Comparison of ENCODE assay signal across 8 cellular contexts in genomic region chr18:1585881-1586488, GRCh38.
DNase-seq lines count a peak whose midpoint lies in the region; ATAC-seq and TF ChIP-seq lines count a peak whose summit lies in the region.

No MANE protein-coding gene starts in this region.

- H3K9me2 ChIP-seq in SK-N-SH, result no peaks in the 10 kb centered on the region

- WGBS in SK-N-SH (ENCODE audit: low lambda C conversion rate), result 2% methylated on average over 7 of the region's 7 CpGs

- no peaks in the 10 kb centered on the region for H3K36me3 ChIP-seq in SK-N-SH (replicated peaks in 1 of 2; ENCODE audit: control insufficient read depth in 1 of 2, insufficient read depth in 2 of 2, low read length in 1 of 2)

- H3K4me3 Mint-ChIP-seq in CD4-positive, alpha-beta T cell, result no peak overlapping the region
- H3K4me3 Mint-ChIP-seq in activated T-cell treated with anti-CD3 and anti-CD28 coated beads, Interleukin-2, amount 50 U/mL, for 4 hours, result no peak overlapping the region

- no peaks in the 10 kb centered on the region for H3F3A ChIP-seq in SK-N-SH (replicated peaks; ENCODE audit: insufficient read depth)

- peak; percentile 52 for TF ChIP-seq RAD21 in SK-N-SH (IDR thresholded peaks at IDR 0.05; ENCODE audit: low read length)

- no peak overlapping the region for H3K27ac Mint-ChIP-seq in CD4-positive, alpha-beta T cell

- CTCF ChIA-PET in CD4-positive, alpha-beta T cell (lab: Charles Lee), result interaction anchor here (0.5 kb wide), 1 partner anchor 718 kb away, joined by 3 read pairs; no protein-coding TSS in a partner anchor
- CTCF ChIA-PET in SK-N-SH (lab: Yijun Ruan, JAX), result interaction anchor here (0.6 to 2.5 kb wide), 23 partner anchors 9 to 961 kb away, joined by 3 to 33 read pairs (median 4); no protein-coding TSS in a partner anchor

- no peaks in the 10 kb centered on the region for H3K79me2 ChIP-seq in SK-N-SH (ENCODE audit: insufficient read depth)

- H3K4me1 ChIP-seq in SK-N-SH (ENCODE audit: control insufficient read depth in 1 of 2, insufficient read depth in 2 of 2, low read depth in 1 of 2, low read length in 1 of 2), result no peaks in the 10 kb centered on the region

- no peaks in the 10 kb centered on the region for H3K9me3 Mint-ChIP-seq in CD4-positive, alpha-beta T cell
- no peaks in the 10 kb centered on the region for H3K9me3 Mint-ChIP-seq in activated T-cell treated with anti-CD3 and anti-CD28 coated beads, Interleukin-2, amount 50 U/mL, for 4 hours

- no peaks in the 10 kb centered on the region for H3K36me3 Mint-ChIP-seq in CD4-positive, alpha-beta T cell (ENCODE audit: low read depth)
- no peaks in the 10 kb centered on the region for H3K36me3 Mint-ChIP-seq in activated T-cell treated with anti-CD3 and anti-CD28 coated beads, Interleukin-2, amount 50 U/mL, for 4 hours (ENCODE audit: insufficient read depth)

- POLR2A ChIA-PET in CD4-positive, alpha-beta T cell (lab: Charles Lee), result no interaction called here
- POLR2A ChIA-PET in SK-N-SH (lab: Yijun Ruan, JAX), result no interaction called here

- H3K9me3 ChIP-seq in CD4-positive, alpha-beta T cell (ENCODE audit: control insufficient read depth, low read length), result no peaks in the 10 kb centered on the region
- H3K9me3 ChIP-seq in SK-N-SH, result no peaks in the 10 kb centered on the region

- H3K27ac ChIP-seq in CD4-positive, alpha-beta T cell (ENCODE audit: low read depth, low read length), result no peak overlapping the region
- no peak overlapping the region for H3K27ac ChIP-seq in SK-N-SH (ENCODE audit: low read depth in 2 of 2, low read length in 1 of 2)

- peak; percentile 62 for TF ChIP-seq CTCF in CD4-positive, alpha-beta T cell (IDR thresholded peaks at IDR 0.05)
- TF ChIP-seq CTCF in SK-N-SH (IDR thresholded peaks at IDR 0.05) (peak; percentile 70), fibroblast of villous mesenchyme (IDR thresholded peaks at IDR 0.05; ENCODE audit: insufficient read depth, low read depth, low read length) (peak; percentile 41)

- H3K27me3 Mint-ChIP-seq in CD4-positive, alpha-beta T cell, result peaks cover 28% of the 10 kb centered on the region
- peaks cover 5% of the 10 kb centered on the region for H3K27me3 Mint-ChIP-seq in activated T-cell treated with anti-CD3 and anti-CD28 coated beads, Interleukin-2, amount 50 U/mL, for 4 hours (ENCODE audit: low read depth)

- H3K4me1 Mint-ChIP-seq in CD4-positive, alpha-beta T cell (ENCODE audit: low read depth), result no peaks in the 10 kb centered on the region
- no peaks in the 10 kb centered on the region for H3K4me1 Mint-ChIP-seq in activated T-cell treated with anti-CD3 and anti-CD28 coated beads, Interleukin-2, amount 50 U/mL, for 4 hours (ENCODE audit: low read depth)

- H4K20me1 ChIP-seq in SK-N-SH (ENCODE audit: insufficient read depth), result no peaks in the 10 kb centered on the region

- no peak for TF ChIP-seq EP300 in SK-N-SH (IDR thresholded peaks at IDR 0.05; ENCODE audit: borderline replicate concordance in 1 of 2, low read depth in 1 of 2, low read length in 1 of 2)

- no peak for DNase-seq in CD4-positive, alpha-beta T cell
- DNase-seq in LHCN-M2 (ENCODE audit: low read depth) (peak; percentile 11), SK-N-SH (peak; percentile 8), fibroblast of villous mesenchyme (ENCODE audit: low read depth) (peak; percentile 23), skeletal muscle cell (ENCODE audit: low read depth) (peak; percentile 4)
- DNase-seq in stimulated activated CD4-positive, alpha-beta T cell treated with anti-CD3 and anti-CD28 coated beads, Interleukin-15, amount 100 ng/mL, for 24 hours, result no peak
- no peak for DNase-seq in activated T-cell treated with anti-CD3 and anti-CD28 coated beads, Interleukin-2, amount 50 U/mL, for 4 hours

- peak overlapping the region; percentile 63; the same call in 1 of the 2 replicates for H2AFZ ChIP-seq in SK-N-SH (ENCODE audit: low read depth)

- intact Hi-C loops in CD4-positive, alpha-beta T cell (cut with DNase I, micrococcal nuclease), result loop anchor here in 1 of 2 experiments (5.0 kb wide), 1 partner anchor 956 kb away; no protein-coding TSS in a partner anchor

- no peak overlapping the region for H3K9ac ChIP-seq in SK-N-SH

- H3K4me2 ChIP-seq in SK-N-SH, result no peak overlapping the region

- no peak for ATAC-seq in CD4-positive, alpha-beta T cell (ENCODE audit: poor library complexity)
- peak; percentile 57 for ATAC-seq in GM19328 (IDR thresholded peaks at IDR 0.05; ENCODE audit: unreplicated experiment)
- no peak for ATAC-seq in activated T-cell treated with anti-CD3 and anti-CD28 coated beads, Interleukin-2, amount 50 U/mL, for 4 hours

- H3K4me3 ChIP-seq in SK-N-SH (ENCODE audit: low read depth in 2 of 2, low read length in 1 of 2), result no peak overlapping the region; a peak in 1 of 4 replicates
- no peak overlapping the region for H3K4me3 ChIP-seq in fibroblast of villous mesenchyme (ENCODE audit: low read depth, low read length)
- no peak overlapping the region for H3K4me3 ChIP-seq in skeletal muscle cell (ENCODE audit: low read depth, low read length)

- H3K27me3 ChIP-seq in CD4-positive, alpha-beta T cell (ENCODE audit: control insufficient read depth, insufficient read depth, low read length), result no peaks in the 10 kb centered on the region
- 0 out of 2 replicates have a peak, but pooled peaks cover 4% of the 10 kb centered on the region for H3K27me3 ChIP-seq in SK-N-SH (ENCODE audit: insufficient read depth)

TF ChIP-seq in SK-N-SH, 30 proteins besides CTCF, POLR2A, EP300 and RAD21:
- TF ChIP-seq PBX3 (IDR thresholded peaks at IDR 0.05) (no peak), RFX5 (IDR thresholded peaks at IDR 0.05; ENCODE audit: low read length) (no peak), RCOR1 (IDR thresholded peaks at IDR 0.05; ENCODE audit: low read length) (no peak), ZBTB33 (IDR thresholded peaks at IDR 0.05; ENCODE audit: borderline replicate concordance, low read depth) (no peak), USF2 (IDR thresholded peaks at IDR 0.05; ENCODE audit: borderline replicate concordance, low read depth, low read length) (no peak), SMC3 (IDR thresholded peaks at IDR 0.05; ENCODE audit: low read depth, low read length) (peak; percentile 41; the same call in 1 of the 2 replicates), FOXM1 (IDR thresholded peaks at IDR 0.05; ENCODE audit: low read depth) (no peak), IRF3 (IDR thresholded peaks at IDR 0.05; ENCODE audit: low read depth, low read length) (no peak)
TF ChIP-seq in SK-N-SH: peak in this region for 1.

Comparison
In these comparisons a context has a peak if more than half of its experiments do, and no peak if none do; other contexts are left out.
1. DNase-seq: peak in LHCN-M2 (single experiment), SK-N-SH (single experiment), fibroblast of villous mesenchyme (single experiment) and skeletal muscle cell (single experiment); none in CD4-positive, alpha-beta T cell (0 of 10), stimulated activated CD4-positive, alpha-beta T cell treated with anti-CD3 and anti-CD28 coated beads, Interleukin-15, amount 100 ng/mL, for 24 hours (single experiment) and activated T-cell treated with anti-CD3 and anti-CD28 coated beads, Interleukin-2, amount 50 U/mL, for 4 hours (single experiment).
2. Peak in every context shown above with its lines, with median percentiles within 50 percentile points of each other: CTCF ChIP-seq.